Comparison of ENCODE assay signal across 1 cellular context in the genomic region with DNA sequence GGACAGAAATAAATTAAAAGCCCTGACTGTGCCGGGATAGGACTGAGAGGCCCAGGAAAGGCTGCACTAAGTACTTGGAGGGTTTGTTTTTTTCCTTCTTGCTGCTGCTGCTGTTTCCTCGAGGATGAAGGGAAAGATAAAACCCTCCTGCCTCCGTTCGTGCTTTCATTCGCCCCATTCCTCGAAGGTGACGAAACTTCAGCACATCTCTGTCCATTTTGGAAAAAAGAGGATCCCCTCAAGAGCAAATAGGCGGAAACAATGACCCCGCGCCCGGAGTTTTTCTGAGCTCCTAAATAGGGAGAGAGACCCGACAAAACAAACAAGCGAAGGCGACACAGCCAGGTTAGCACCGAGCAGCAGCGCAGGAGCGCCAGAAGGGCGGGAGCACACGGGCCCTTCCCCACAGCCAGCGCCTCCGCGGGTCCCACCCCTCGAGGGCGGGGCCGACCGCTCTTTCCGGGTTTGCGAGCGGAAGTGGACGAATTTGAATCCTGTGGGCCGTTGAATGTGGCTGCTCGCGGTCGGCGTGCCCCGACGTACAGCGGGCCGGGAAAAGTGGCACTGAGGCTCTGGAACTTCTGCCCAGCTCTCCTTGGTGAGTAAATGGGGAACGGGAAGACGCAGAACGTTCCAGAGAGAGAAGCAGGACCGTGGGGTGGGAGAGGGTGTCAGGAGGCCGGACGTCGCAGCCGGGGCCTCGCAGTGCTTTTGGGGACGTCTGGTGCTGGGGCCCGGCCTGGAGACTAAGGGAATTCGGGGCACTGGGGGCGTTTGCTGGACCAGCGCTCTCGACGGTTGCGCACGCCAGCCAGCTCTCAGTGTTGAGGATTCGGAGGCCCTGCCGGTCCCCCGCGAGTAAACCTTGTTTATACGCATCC.
A peak's percentile ranks its signal among the peaks of the same experiment; 100 is the strongest.
TF ChIP-seq lines count a peak whose summit lies in the region.

Gene G2E3 (plus strand): TSS at position 484 of the 881 bp plus-strand sequence. CDS start 21,922 bp downstream, outside the sequence.

TF ChIP-seq in HEK293, 187 proteins besides CTCF, POLR2A, EP300 and RAD21 (continued from another document and continues in another):
- TF ChIP-seq, protein P1, sequence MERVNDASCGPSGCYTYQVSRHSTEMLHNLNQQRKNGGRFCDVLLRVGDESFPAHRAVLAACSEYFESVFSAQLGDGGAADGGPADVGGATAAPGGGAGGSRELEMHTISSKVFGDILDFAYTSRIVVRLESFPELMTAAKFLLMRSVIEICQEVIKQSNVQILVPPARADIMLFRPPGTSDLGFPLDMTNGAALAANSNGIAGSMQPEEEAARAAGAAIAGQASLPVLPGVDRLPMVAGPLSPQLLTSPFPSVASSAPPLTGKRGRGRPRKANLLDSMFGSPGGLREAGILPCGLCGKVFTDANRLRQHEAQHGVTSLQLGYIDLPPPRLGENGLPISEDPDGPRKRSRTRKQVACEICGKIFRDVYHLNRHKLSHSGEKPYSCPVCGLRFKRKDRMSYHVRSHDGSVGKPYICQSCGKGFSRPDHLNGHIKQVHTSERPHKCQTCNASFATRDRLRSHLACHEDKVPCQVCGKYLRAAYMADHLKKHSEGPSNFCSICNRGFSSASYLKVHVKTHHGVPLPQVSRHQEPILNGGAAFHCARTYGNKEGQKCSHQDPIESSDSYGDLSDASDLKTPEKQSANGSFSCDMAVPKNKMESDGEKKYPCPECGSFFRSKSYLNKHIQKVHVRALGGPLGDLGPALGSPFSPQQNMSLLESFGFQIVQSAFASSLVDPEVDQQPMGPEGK (tag by site-specific recombination; IDR thresholded peaks at IDR 0.05) = peak; percentile 72
- TF ChIP-seq WT1 (tag by site-specific recombination; IDR thresholded peaks at IDR 0.05) (no peak), ZNF354C (tag by site-specific recombination; IDR thresholded peaks at IDR 0.05; ENCODE audit: borderline replicate concordance, low read depth) (no peak), ZNF488 (tag by site-specific recombination; IDR thresholded peaks at IDR 0.05) (no peak), ZNF558 (tag by site-specific recombination; IDR thresholded peaks at IDR 0.05) (no peak), ZNF510 (tag by site-specific recombination; IDR thresholded peaks at IDR 0.05; ENCODE audit: insufficient replicate concordance) (no peak), PRDM4 (tag by site-specific recombination; IDR thresholded peaks at IDR 0.05) (no peak), ZNF530 (tag by site-specific recombination; IDR thresholded peaks at IDR 0.05; ENCODE audit: low read depth) (no peak), ZNF561 (tag by site-specific recombination; IDR thresholded peaks at IDR 0.05; ENCODE audit: borderline replicate concordance) (peak; percentile 79; the same call in 1 of the 2 replicates), ZNF223 (tag by site-specific recombination; IDR thresholded peaks at IDR 0.05) (no peak), ZNF513 (tag by site-specific recombination; IDR thresholded peaks at IDR 0.05) (no peak), ZNF514 (tag by site-specific recombination; IDR thresholded peaks at IDR 0.05) (no peak), HOXC10 (CRISPR knock-in tag; IDR thresholded peaks at IDR 0.05) (no peak), ZNF600 (tag by site-specific recombination; IDR thresholded peaks at IDR 0.05) (no peak), ZNF623 (tag by site-specific recombination; IDR thresholded peaks at IDR 0.05) (0 out of 2 replicates have a peak, but pooled peaks have one; percentile 23), ZNF10 (tag by site-specific recombination; IDR thresholded peaks at IDR 0.05) (no peak; the same call in 1 of the 2 replicates), OVOL3 (tag by site-specific recombination; IDR thresholded peaks at IDR 0.05) (no peak), HOXA7 (CRISPR knock-in tag; IDR thresholded peaks at IDR 0.05; ENCODE audit: borderline replicate concordance) (no peak), ZBTB17 (tag by site-specific recombination; IDR thresholded peaks at IDR 0.05) (peak; percentile 66), EGR2 (tag by site-specific recombination; IDR thresholded peaks at IDR 0.05; ENCODE audit: low read depth) (no peak), ZNF121 (tag by site-specific recombination; IDR thresholded peaks at IDR 0.05) (no peak; the same call in none of the 2 replicates), AEBP2 (tag by site-specific recombination; IDR thresholded peaks at IDR 0.05; ENCODE audit: borderline replicate concordance) (no peak), ZBTB11 (tag by site-specific recombination; conservative IDR thresholded peaks at IDR 0.05; ENCODE audit: low read depth) (peak; percentile 95), ZNF610 (tag by site-specific recombination; IDR thresholded peaks at IDR 0.05; ENCODE audit: borderline replicate concordance) (peak; percentile 78), ELK4 (IDR thresholded peaks at IDR 0.05; ENCODE audit: borderline replicate concordance, low read depth, low read length) (no peak), ZNF239 (tag by site-specific recombination; IDR thresholded peaks at IDR 0.05) (no peak), ZNF664 (tag by site-specific recombination; IDR thresholded peaks at IDR 0.05) (no peak), GLIS1 (tag by site-specific recombination; IDR thresholded peaks at IDR 0.05) (no peak), ZFP3 (tag by site-specific recombination; IDR thresholded peaks at IDR 0.05; ENCODE audit: low read depth) (no peak), ZNF571 (tag by site-specific recombination; IDR thresholded peaks at IDR 0.05) (no peak), INSM2 (tag by site-specific recombination; IDR thresholded peaks at IDR 0.05) (peak; percentile 60; the same call in 1 of the 2 replicates), ZNF521 (tag by site-specific recombination; IDR thresholded peaks at IDR 0.05) (no peak), ZBTB7A (tag by site-specific recombination; IDR thresholded peaks at IDR 0.05; ENCODE audit: low read depth) (no peak)
- TF ChIP-seq, protein P2, sequence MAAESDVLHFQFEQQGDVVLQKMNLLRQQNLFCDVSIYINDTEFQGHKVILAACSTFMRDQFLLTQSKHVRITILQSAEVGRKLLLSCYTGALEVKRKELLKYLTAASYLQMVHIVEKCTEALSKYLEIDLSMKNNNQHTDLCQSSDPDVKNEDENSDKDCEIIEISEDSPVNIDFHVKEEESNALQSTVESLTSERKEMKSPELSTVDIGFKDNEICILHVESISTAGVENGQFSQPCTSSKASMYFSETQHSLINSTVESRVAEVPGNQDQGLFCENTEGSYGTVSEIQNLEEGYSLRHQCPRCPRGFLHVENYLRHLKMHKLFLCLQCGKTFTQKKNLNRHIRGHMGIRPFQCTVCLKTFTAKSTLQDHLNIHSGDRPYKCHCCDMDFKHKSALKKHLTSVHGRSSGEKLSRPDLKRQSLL (tag by site-specific recombination; IDR thresholded peaks at IDR 0.05) = no peak
- TF ChIP-seq, protein P3, sequence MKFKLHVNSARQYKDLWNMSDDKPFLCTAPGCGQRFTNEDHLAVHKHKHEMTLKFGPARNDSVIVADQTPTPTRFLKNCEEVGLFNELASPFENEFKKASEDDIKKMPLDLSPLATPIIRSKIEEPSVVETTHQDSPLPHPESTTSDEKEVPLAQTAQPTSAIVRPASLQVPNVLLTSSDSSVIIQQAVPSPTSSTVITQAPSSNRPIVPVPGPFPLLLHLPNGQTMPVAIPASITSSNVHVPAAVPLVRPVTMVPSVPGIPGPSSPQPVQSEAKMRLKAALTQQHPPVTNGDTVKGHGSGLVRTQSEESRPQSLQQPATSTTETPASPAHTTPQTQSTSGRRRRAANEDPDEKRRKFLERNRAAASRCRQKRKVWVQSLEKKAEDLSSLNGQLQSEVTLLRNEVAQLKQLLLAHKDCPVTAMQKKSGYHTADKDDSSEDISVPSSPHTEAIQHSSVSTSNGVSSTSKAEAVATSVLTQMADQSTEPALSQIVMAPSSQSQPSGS (tag by site-specific recombination; IDR thresholded peaks at IDR 0.05; ENCODE audit: low read depth) = no peak
